11 cellular contexts compared by ENCODE assay signal in the genomic region with DNA sequence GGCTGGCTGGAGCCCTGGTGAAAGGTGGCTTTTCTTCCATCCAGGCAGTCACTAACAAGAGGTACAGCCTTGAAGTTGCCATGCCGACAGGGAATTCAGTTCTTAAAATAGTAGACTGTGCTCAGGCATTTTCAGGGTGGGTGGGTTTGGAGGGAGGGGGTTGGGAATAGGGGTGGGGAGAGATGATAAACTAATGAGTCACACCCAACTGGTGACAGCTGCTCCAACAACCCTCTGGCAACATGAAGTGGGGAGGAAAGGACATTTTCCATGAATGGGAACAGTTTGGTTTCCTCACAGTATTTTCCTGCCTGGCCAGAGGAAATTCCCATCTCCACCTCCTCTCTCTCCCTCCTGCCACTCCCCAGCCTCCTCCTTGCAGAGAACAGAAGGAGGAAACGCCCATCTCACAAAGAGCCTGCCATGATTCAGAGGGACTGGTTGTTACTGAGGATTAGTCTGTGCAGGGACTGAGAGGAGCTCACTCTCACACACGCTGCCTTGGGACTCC.
DNase-seq lines count a peak whose midpoint lies in the region; ATAC-seq lines count a peak whose summit lies in the region.
"Had no signal": no experiment of that assay in that cellular context is flagged by ENCODE, and none has a peak within 500 bp of the region (broad histone marks: within the 10 kb centered on the region; RNA-seq: fewer than 3 reads in every experiment).

No MANE protein-coding gene starts in this region.

- no peak overlapping the region for H3K4me3 ChIP-seq in esophagus (ENCODE audit: low read depth in 1 of 2, low read length in 2 of 2)
- no peak overlapping the region for H3K4me3 ChIP-seq in neuronal stem cell (ENCODE audit: low read length in 2 of 2)

- intact Hi-C loops in activated naive CD4-positive, alpha-beta T cell treated with anti-CD3 and anti-CD28 coated beads for 36 hours (cut with micrococcal nuclease), result no loop called here

- H3K4me2 ChIP-seq in neuronal stem cell (ENCODE audit: insufficient read depth, low read length, poor library complexity, severe bottlenecking), result peak overlapping the region; percentile 27
- H3K4me2 ChIP-seq: KMS-11 had no signal

- H3K27me3 ChIP-seq in esophagus (ENCODE audit: control insufficient read depth in 1 of 2, insufficient read depth in 2 of 2, low read length in 2 of 2) (no peaks in the 10 kb centered on the region), neuronal stem cell (ENCODE audit: control insufficient read depth in 3 of 3, insufficient read depth in 3 of 3, low read depth in 1 of 3, low read length in 3 of 3) (peaks cover 0 to 3% (median 0%) of the 10 kb centered on the region in 3 experiments)

- no peak for ATAC-seq in GM21528 (IDR thresholded peaks at IDR 0.05; ENCODE audit: low FRiP score, unreplicated experiment)

- no peak overlapping the region for H3K9ac ChIP-seq in neuronal stem cell (ENCODE audit: low read depth, low read length, poor library complexity)
- H3K9ac ChIP-seq: KMS-11 had no signal

- no peak overlapping the region for H2BK5ac ChIP-seq in neuronal stem cell (ENCODE audit: low read length)

- no peak overlapping the region for H2BK120ac ChIP-seq in neuronal stem cell (ENCODE audit: low read depth, low read length)

- H4K8ac ChIP-seq in neuronal stem cell (ENCODE audit: low read depth, low read length), result no peak overlapping the region

- no peak overlapping the region for H3K4ac ChIP-seq in neuronal stem cell (ENCODE audit: low read length)

- H2AFZ ChIP-seq in neuronal stem cell (ENCODE audit: low read length), result peak overlapping the region; percentile 25

- H3K18ac ChIP-seq in neuronal stem cell (ENCODE audit: low read length), result no peak overlapping the region

- H3K9me3 ChIP-seq in esophagus (ENCODE audit: control insufficient read depth in 2 of 2, insufficient read depth in 1 of 2, low read depth in 1 of 2, low read length in 1 of 2), result no peaks in the 10 kb centered on the region
- H3K9me3 ChIP-seq in neuronal stem cell (replicated peaks in 1 of 2; ENCODE audit: control insufficient read depth in 2 of 2, insufficient read depth in 1 of 2, low read depth in 1 of 2, low read length in 2 of 2), result no peaks in the 10 kb centered on the region

- H3K36me3 ChIP-seq in esophagus (ENCODE audit: control insufficient read depth in 2 of 2, insufficient read depth in 2 of 2, low read length in 1 of 2) (no peaks in the 10 kb centered on the region), neuronal stem cell (replicated peaks in 1 of 2; ENCODE audit: control insufficient read depth in 2 of 2, insufficient read depth in 2 of 2, low read length in 2 of 2) (no peaks in the 10 kb centered on the region)

- peaks cover 2% of the 10 kb centered on the region for H3K4me1 Mint-ChIP-seq in activated naive CD4-positive, alpha-beta T cell treated with anti-CD3 and anti-CD28 coated beads for 36 hours (ENCODE audit: low read depth)

- no peak overlapping the region for H3K14ac ChIP-seq in neuronal stem cell (ENCODE audit: low read length)

- no peak overlapping the region for H3K23ac ChIP-seq in neuronal stem cell (ENCODE audit: low read depth, low read length, poor library complexity)

- no peaks in the 10 kb centered on the region for H3K79me1 ChIP-seq in neuronal stem cell (ENCODE audit: low read depth, low read length)

- H4K91ac ChIP-seq in neuronal stem cell (ENCODE audit: low read depth, low read length, poor library complexity), result no peak overlapping the region

- 15 to 31% methylated on average over 3 of the region's 3 CpGs for WGBS in esophagus, 2 donors
- WGBS in neuronal stem cell (ENCODE audit: extremely low coverage in 2 of 2, insufficient read length in 2 of 2, insufficient replicate concordance in 1 of 2), 2 donors, result no CpG with 5 or more reads among the region's 3 CpGs

- no peaks in the 10 kb centered on the region for H3K27me3 Mint-ChIP-seq in activated naive CD4-positive, alpha-beta T cell treated with anti-CD3 and anti-CD28 coated beads for 36 hours (ENCODE audit: low read depth)
- H3K27me3 Mint-ChIP-seq: stimulated activated naive CD8-positive, alpha-beta T cell treated with anti-CD3 and anti-CD28 coated beads, Interleukin-15, Interleukin-2, amounts not matched to agents 100 ng/mL and 50 ng/mL, for 24 hours had no signal

- no peak overlapping the region for H3K4me3 Mint-ChIP-seq in activated naive CD4-positive, alpha-beta T cell treated with anti-CD3 and anti-CD28 coated beads for 36 hours
- H3K4me3 Mint-ChIP-seq: stimulated activated naive CD8-positive, alpha-beta T cell treated with anti-CD3 and anti-CD28 coated beads, Interleukin-15, Interleukin-2, amounts not matched to agents 100 ng/mL and 50 ng/mL, for 24 hours had no signal

- DNase-seq in EH (ENCODE audit: low read depth) (peak; percentile 87), NCI-H82 treated with DMSO at 0.1 percent for 48 hours (lab: John Stamatoyannopoulos, UW; ENCODE audit: unreplicated experiment) (peak; percentile 48), neuronal stem cell (ENCODE audit: low spot score) (peak; percentile 76), SIG-M5 treated with dmso at 0.1 percent for 504 hours (lab: John Stamatoyannopoulos, UW; ENCODE audit: unreplicated experiment) (no peak), NAMALWA (ENCODE audit: low spot score) (no peak)
- DNase-seq in activated naive CD4-positive, alpha-beta T cell treated with anti-CD3 and anti-CD28 coated beads for 36 hours, result no peak
- DNase-seq: kidney had no signal

- H2BK12ac ChIP-seq in neuronal stem cell (ENCODE audit: low read length), result no peak overlapping the region

- CTCF ChIA-PET in activated naive CD4-positive, alpha-beta T cell treated with anti-CD3 and anti-CD28 coated beads for 36 hours (lab: Charles Lee), result interaction anchor here (0.6 to 0.7 kb wide), 2 partner anchors 16 to 293 kb away, joined by 3 to 6 read pairs; no protein-coding TSS in a partner anchor

- no peaks in the 10 kb centered on the region for H3K36me3 Mint-ChIP-seq in activated naive CD4-positive, alpha-beta T cell treated with anti-CD3 and anti-CD28 coated beads for 36 hours (ENCODE audit: low read depth)

- H3K9me3 Mint-ChIP-seq in activated naive CD4-positive, alpha-beta T cell treated with anti-CD3 and anti-CD28 coated beads for 36 hours, result no peaks in the 10 kb centered on the region
- H3K9me3 Mint-ChIP-seq: stimulated activated naive CD8-positive, alpha-beta T cell treated with anti-CD3 and anti-CD28 coated beads, Interleukin-15, Interleukin-2, amounts not matched to agents 100 ng/mL and 50 ng/mL, for 24 hours had no signal

- H3K4me1 ChIP-seq in esophagus (ENCODE audit: control insufficient read depth in 2 of 2, insufficient read depth in 2 of 2, low read length in 1 of 2) (peaks cover 0 to 2% of the 10 kb centered on the region in 2 donors), neuronal stem cell (ENCODE audit: control insufficient read depth in 2 of 2, insufficient read depth in 1 of 2, low read depth in 1 of 2, low read length in 2 of 2) (peaks cover 5 to 7% of the 10 kb centered on the region in 2 donors)

- H3K27ac Mint-ChIP-seq in activated naive CD4-positive, alpha-beta T cell treated with anti-CD3 and anti-CD28 coated beads for 36 hours, result no peak overlapping the region
- H3K27ac Mint-ChIP-seq: stimulated activated naive CD8-positive, alpha-beta T cell treated with anti-CD3 and anti-CD28 coated beads, Interleukin-15, Interleukin-2, amounts not matched to agents 100 ng/mL and 50 ng/mL, for 24 hours had no signal

- no peak overlapping the region for H2AK5ac ChIP-seq in neuronal stem cell (ENCODE audit: low read depth, low read length)

- H3K27ac ChIP-seq in esophagus (ENCODE audit: low read depth in 2 of 2, low read length in 1 of 2), result peak overlapping the region; percentile 72 to 81
- H3K27ac ChIP-seq in neuronal stem cell (replicated peaks; ENCODE audit: low read length), result peak overlapping the region; percentile 91
- H3K27ac ChIP-seq: KMS-11 had no signal

- H2BK15ac ChIP-seq in neuronal stem cell (ENCODE audit: low read length), result no peak overlapping the region

Comparison
In these comparisons a context has a peak if more than half of its experiments do, and no peak if none do; other contexts are left out.
1. DNase-seq: peak in EH (single experiment), NCI-H82 treated with DMSO at 0.1 percent for 48 hours (single experiment) and neuronal stem cell (single experiment); none in SIG-M5 treated with dmso at 0.1 percent for 504 hours (single experiment), NAMALWA (single experiment) and activated naive CD4-positive, alpha-beta T cell treated with anti-CD3 and anti-CD28 coated beads for 36 hours (single experiment).